In genomic region chr7:127598318-127598717, GRCh38 we compare ENCODE assay signal across 10 cellular contexts. TPM values are rescaled to one million over a fixed set of nuclear protein-coding genes. Genes with fewer than 3 reads are reported as not detected.
DNase-seq lines count a peak whose midpoint lies in the region; TF ChIP-seq lines count a peak whose summit lies in the region.
"Had no signal": no experiment of that assay in that cellular context is flagged by ENCODE, and none has a peak within 500 bp of the region (broad histone marks: within the 10 kb centered on the region; RNA-seq: fewer than 3 reads in every experiment).

No MANE protein-coding gene starts in this region.

- intact Hi-C loops in A673 (cut with micrococcal nuclease; ENCODE audit: unreplicated experiment), result no loop called here
- intact Hi-C loops in esophagus muscularis mucosa (cut with DNase I), result no loop called here

- CTCF ChIA-PET in A673 (lab: Charles Lee), result no interaction called here

- H3K4me1 ChIP-seq in A673 (ENCODE audit: insufficient read depth, low read length, poor library complexity, severe bottlenecking) (no peaks in the 10 kb centered on the region), esophagus muscularis mucosa (no peaks in the 10 kb centered on the region)

- TF ChIP-seq EP300 in esophagus muscularis mucosa (IDR thresholded peaks at IDR 0.05), result no peak

- H3K27ac Mint-ChIP-seq in mesothelial cell of epicardium, result no peak overlapping the region

- in situ Hi-C loops in brain microvascular endothelial cell (cut with HindIII; ENCODE audit: low pct_ligation_motif_present, low sequenced_read_pairs), result no loop called here

- no peaks in the 10 kb centered on the region for H3K9me3 ChIP-seq in A673 (ENCODE audit: low read depth, low read length, poor library complexity, severe bottlenecking)
- H3K9me3 ChIP-seq in esophagus muscularis mucosa, result no peaks in the 10 kb centered on the region
- H3K9me3 ChIP-seq: uterus had no signal

- TF ChIP-seq CTCF in A673 (conservative IDR thresholded peaks at IDR 0.05; ENCODE audit: low read depth, low read length) (peak; percentile 68), GM20000 (IDR thresholded peaks at IDR 0.05; ENCODE audit: extremely low read depth, missing control alignments) (peak; percentile 7), brain microvascular endothelial cell (IDR thresholded peaks at IDR 0.05; ENCODE audit: low read depth, low read length, missing control alignments) (peak; percentile 49), esophagus muscularis mucosa (IDR thresholded peaks at IDR 0.05) (no peak), mesothelial cell of epicardium (IDR thresholded peaks at IDR 0.05; ENCODE audit: unreplicated experiment) (no peak)

- no peaks in the 10 kb centered on the region for H3K36me3 Mint-ChIP-seq in mesothelial cell of epicardium

- H3K4me3 Mint-ChIP-seq in mesothelial cell of epicardium, result no peak overlapping the region

- no peaks in the 10 kb centered on the region for H3K4me1 Mint-ChIP-seq in mesothelial cell of epicardium

- POLR2A ChIA-PET in A673 (lab: Charles Lee; ENCODE audit: low non-redundant PET), result no interaction called here

- WGBS in esophagus muscularis mucosa, result 60% methylated on average over 6 of the region's 6 CpGs

- peaks cover 33% of the 10 kb centered on the region for H3K27me3 Mint-ChIP-seq in mesothelial cell of epicardium (ENCODE audit: low read depth)

- BruUV-seq in A673 (replicated peaks; lab: Mats Ljungman, UMichigan), result no TSS peak

- H3K9me3 Mint-ChIP-seq in mesothelial cell of epicardium, result no peaks in the 10 kb centered on the region

- peak; percentile 44 for DNase-seq in A673 (ENCODE audit: low spot score)
- DNase-seq in GM20000 (ENCODE audit: low spot score), result no peak
- no peak for DNase-seq in brain microvascular endothelial cell
- no peak for DNase-seq in superior temporal gyrus (ENCODE audit: extremely low spot score)
- no peak for DNase-seq in esophagus muscularis mucosa (ENCODE audit: extremely low spot score)
- no peak for DNase-seq in mesothelial cell of epicardium (ENCODE audit: low spot score in 2 of 2, unreplicated experiment in 2 of 2)
- DNase-seq: KG1; stimulated activated CD4-positive, alpha-beta T cell treated with anti-CD3 and anti-CD28 coated beads, Interleukin-12 subunit alpha, Interleukin-12 subunit beta, amount 100 ng/mL, for 4 hours; uterus had no signal

- H3K36me3 ChIP-seq in A673 (ENCODE audit: insufficient read depth, low read length, poor library complexity, severe bottlenecking) (no peaks in the 10 kb centered on the region), brain microvascular endothelial cell (replicated peaks) (no peaks in the 10 kb centered on the region), esophagus muscularis mucosa (peaks cover 0 to 3% (median 1%) of the 10 kb centered on the region in 4 donors)
- H3K36me3 ChIP-seq: uterus had no signal

- H3K4me3 ChIP-seq in A673 (ENCODE audit: low read depth, low read length, poor library complexity, severe bottlenecking), result no peak overlapping the region
- no peak overlapping the region for H3K4me3 ChIP-seq in brain microvascular endothelial cell (ENCODE audit: low read depth, low read length)
- H3K4me3 ChIP-seq in esophagus muscularis mucosa, result no peak overlapping the region
- H3K4me3 ChIP-seq: uterus had no signal

- no peak overlapping the region for H3K27ac ChIP-seq in A673 (ENCODE audit: low read depth, low read length, poor library complexity, severe bottlenecking)
- H3K27ac ChIP-seq in brain microvascular endothelial cell, result no peak overlapping the region
- no peak overlapping the region for H3K27ac ChIP-seq in esophagus muscularis mucosa (replicated peaks in 1 of 4)
- H3K27ac ChIP-seq: uterus had no signal

- TF ChIP-seq POLR2A in esophagus muscularis mucosa (IDR thresholded peaks at IDR 0.05; ENCODE audit: low read depth), result no peak

- H3K27me3 ChIP-seq in A673 (replicated peaks; ENCODE audit: insufficient read depth, low read depth, low read length, poor library complexity) (peaks cover 3% of the 10 kb centered on the region), brain microvascular endothelial cell (replicated peaks) (no peaks in the 10 kb centered on the region), esophagus muscularis mucosa (no peaks in the 10 kb centered on the region)
- H3K27me3 ChIP-seq: uterus had no signal

RNA-seq across cellular contexts. Expression of gene FSCN3, which starts 4.8 kb away (rescaled TPM):
- total RNA-seq in A673 (2021) (0.52 and 0.83 TPM in 2 replicates), esophagus muscularis mucosa (1 to 10 TPM in 3 of 4 donors, under 1 TPM in 1; 0.66 to 4.6 (median 2.5) TPM), mesothelial cell of epicardium (2.1 to 2.3 TPM (median 2.2 TPM) in 3 replicates)

RNA-seq across cellular contexts. Expression of gene ARF5, which starts 10.1 kb away (rescaled TPM):
- total RNA-seq in A673 (2021) (83.5 and 96.9 TPM in 2 replicates), esophagus muscularis mucosa (100 to 1,000 TPM; 117 to 180 (median 147) TPM), mesothelial cell of epicardium (165 to 171 TPM (median 168 TPM) in 3 replicates)

RNA-seq across cellular contexts. Expression of gene GCC1, which starts 12.9 kb away (rescaled TPM):
- total RNA-seq in A673 (2021) (15.2 and 15.5 TPM in 2 replicates), esophagus muscularis mucosa (10 to 100 TPM; 11.6 to 17.3 (median 14.7) TPM), mesothelial cell of epicardium (16.6 to 17.5 TPM (median 17.2 TPM) in 3 replicates)

RNA-seq across cellular contexts. Expression of gene PAX4, which starts 19.6 kb away (rescaled TPM):
- total RNA-seq in A673 (2021), result not detected in 2 replicates
- not detected for total RNA-seq in esophagus muscularis mucosa
- total RNA-seq in mesothelial cell of epicardium, result not detected in 3 replicates
- total RNA-seq: liver, uterus had no signal

RNA-seq across cellular contexts. Expression of gene SND1, which starts 53.7 kb away (rescaled TPM):
- total RNA-seq in A673 (2021) (177 and 180 TPM in 2 replicates), esophagus muscularis mucosa (10 to 100 TPM; 71.4 to 91.2 (median 81.3) TPM), mesothelial cell of epicardium (205 to 211 TPM (median 208 TPM) in 3 replicates)

Comparison
In these comparisons a context has a peak if more than half of its experiments do, and no peak if none do; other contexts are left out.
1. CTCF ChIP-seq: peak in A673 (single experiment), GM20000 (single experiment) and brain microvascular endothelial cell (single experiment); none in esophagus muscularis mucosa (0 of 3) and mesothelial cell of epicardium (single experiment).